ENCODE assay signal across 20 cellular contexts in the genomic region with DNA sequence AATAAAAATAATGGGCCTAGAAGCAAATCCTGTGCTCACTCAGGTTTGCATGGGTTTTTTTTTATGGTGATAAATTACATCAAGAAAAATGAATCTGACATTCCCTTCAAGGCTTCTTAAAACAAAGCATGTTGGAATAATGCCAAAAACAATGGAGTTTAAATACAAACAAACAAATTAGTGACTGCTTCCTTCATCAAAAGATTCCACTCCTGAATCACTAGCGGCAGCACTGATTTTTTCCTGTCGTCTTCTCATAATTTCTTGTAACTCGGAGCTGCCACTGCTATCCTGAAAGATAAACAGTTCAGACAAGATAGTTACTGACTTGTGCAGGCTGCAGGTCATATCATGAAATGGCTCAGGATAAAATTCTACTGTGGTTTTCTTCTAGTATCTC.
"Had no signal": no experiment of that assay in that cellular context is flagged by ENCODE, and none has a peak within 500 bp of the region (broad histone marks: within the 10 kb centered on the region; RNA-seq: fewer than 3 reads in every experiment).

No MANE protein-coding gene starts in this region.

- H3K27me3 ChIP-seq: body of pancreas, gastroesophageal sphincter, right lobe of liver had no signal

- H3K4me1 ChIP-seq: body of pancreas, gastroesophageal sphincter, psoas muscle, right lobe of liver had no signal

- H3K4me1 Mint-ChIP-seq: activated B cell treated with CpG ODN at 0.5 μM for 24 hours; central memory CD8-positive, alpha-beta T cell had no signal

- H3K9me3 ChIP-seq: body of pancreas, gastroesophageal sphincter, psoas muscle had no signal

- DNase-seq: activated B cell treated with CpG ODN at 0.5 μM for 24 hours; activated CD4-positive, alpha-beta T cell treated with anti-CD3 and anti-CD28 coated beads for 48 hours; activated CD8-positive, alpha-beta memory T cell treated with anti-CD3 and anti-CD28 coated beads, Interleukin-2, amount 50 U/mL, for 48 hours; activated CD8-positive, alpha-beta T cell treated with anti-CD3 and anti-CD28 coated beads, Interleukin-2, amount 10 ng/mL, durations not matched to agents 7 days and 5 days; activated gamma-delta T cell; activated T-cell treated with anti-CD3 and anti-CD28 coated beads, Interleukin-2, amount 50 U/mL, for 72 hours; amygdala; body of pancreas; effector memory CD8-positive, alpha-beta T cell; islet precursor cell; psoas muscle; right lobe of liver had no signal

- H3K27ac Mint-ChIP-seq: activated B cell treated with CpG ODN at 0.5 μM for 24 hours; activated CD8-positive, alpha-beta T cell treated with anti-CD3 and anti-CD28 coated beads, Interleukin-2, amount 10 ng/mL, durations not matched to agents 7 days and 5 days; activated naive CD8-positive, alpha-beta T cell; activated T-cell treated with anti-CD3 and anti-CD28 coated beads, Interleukin-2, amount 50 U/mL, for 72 hours; dendritic cell treated with granulocyte-macrophage colony-stimulating factor and Interleukin-4, amounts not matched to agents 40 ng/mL and 50 ng/mL, for 4 days; effector memory CD8-positive, alpha-beta T cell; stimulated activated naive CD8-positive, alpha-beta T cell treated with anti-CD3 and anti-CD28 coated beads, Interleukin-15, Interleukin-2, amounts not matched to agents 100 ng/mL and 50 ng/mL, for 24 hours; T-helper 2 cell treated with Interferon-gamma antibody and Interleukin-4, amounts not matched to agents 5 μg/mL and 100 μg/mL, for 36 hours; type B pancreatic cell had no signal

- H3K4me3 ChIP-seq: body of pancreas, gastroesophageal sphincter, psoas muscle, right lobe of liver had no signal

- H3K9me3 Mint-ChIP-seq: activated B cell treated with CpG ODN at 0.5 μM for 24 hours; activated T-cell treated with anti-CD3 and anti-CD28 coated beads, Interleukin-2, amount 50 U/mL, for 72 hours; central memory CD8-positive, alpha-beta T cell; effector memory CD8-positive, alpha-beta T cell; T-helper 2 cell treated with Interferon-gamma antibody and Interleukin-4, amounts not matched to agents 5 μg/mL and 100 μg/mL, for 36 hours had no signal

- ATAC-seq: activated CD8-positive, alpha-beta T cell treated with anti-CD3 and anti-CD28 coated beads, Interleukin-2, amount 10 ng/mL, durations not matched to agents 7 days and 5 days; activated T-cell treated with anti-CD3 and anti-CD28 coated beads, Interleukin-2, amount 50 U/mL, for 72 hours; body of pancreas; effector memory CD8-positive, alpha-beta T cell; gastroesophageal sphincter; psoas muscle; right lobe of liver had no signal

- H3K4me3 Mint-ChIP-seq: activated B cell treated with CpG ODN at 0.5 μM for 24 hours; activated CD8-positive, alpha-beta T cell treated with anti-CD3 and anti-CD28 coated beads, Interleukin-2, amount 10 ng/mL, durations not matched to agents 7 days and 5 days; activated naive CD8-positive, alpha-beta T cell; activated T-cell treated with anti-CD3 and anti-CD28 coated beads, Interleukin-2, amount 50 U/mL, for 72 hours; central memory CD8-positive, alpha-beta T cell; dendritic cell treated with granulocyte-macrophage colony-stimulating factor and Interleukin-4, amounts not matched to agents 40 ng/mL and 50 ng/mL, for 4 days; effector memory CD8-positive, alpha-beta T cell; stimulated activated naive CD8-positive, alpha-beta T cell treated with anti-CD3 and anti-CD28 coated beads, Interleukin-15, Interleukin-2, amounts not matched to agents 100 ng/mL and 50 ng/mL, for 24 hours; T-helper 2 cell treated with Interferon-gamma antibody and Interleukin-4, amounts not matched to agents 5 μg/mL and 100 μg/mL, for 36 hours; type B pancreatic cell had no signal

- H3K27ac ChIP-seq: body of pancreas, epithelial cell of prostate, gastroesophageal sphincter, psoas muscle, right lobe of liver had no signal

- H3K27me3 Mint-ChIP-seq: dendritic cell treated with granulocyte-macrophage colony-stimulating factor and Interleukin-4, amounts not matched to agents 40 ng/mL and 50 ng/mL, for 4 days; type B pancreatic cell had no signal
